11 cellular contexts compared by ENCODE assay signal in genomic region chr6:43747734-43748133, GRCh38.
"Had no signal": no experiment of that assay in that cellular context is flagged by ENCODE, and none has a peak within 500 bp of the region (broad histone marks: within the 10 kb centered on the region; RNA-seq: fewer than 3 reads in every experiment).

No MANE protein-coding gene starts in this region.

- DNase-seq: activated CD4-positive, alpha-beta T cell treated with anti-CD3 and anti-CD28 coated beads for 4 hours; activated CD8-positive, alpha-beta T cell treated with anti-CD3 and anti-CD28 coated beads for 36 hours; activated naive CD4-positive, alpha-beta T cell treated with Interleukin-2 at 50 U/mL for 16 hours; effector CD4-positive, alpha-beta T cell; esophagus squamous epithelium; kidney glomerular epithelial cell; mesendoderm; right cardiac atrium; T-helper 17 cell had no signal

- H3K4me3 ChIP-seq: esophagus squamous epithelium, prostate gland, vagina had no signal

- H3K27ac ChIP-seq: esophagus squamous epithelium, prostate gland, vagina had no signal

- H3K9me3 ChIP-seq: esophagus squamous epithelium, prostate gland, vagina had no signal

- H3K27me3 ChIP-seq: vagina had no signal

- H3K4me1 ChIP-seq: esophagus squamous epithelium, vagina had no signal

- H3K36me3 ChIP-seq: esophagus squamous epithelium, prostate gland, vagina had no signal
